In the genomic region with DNA sequence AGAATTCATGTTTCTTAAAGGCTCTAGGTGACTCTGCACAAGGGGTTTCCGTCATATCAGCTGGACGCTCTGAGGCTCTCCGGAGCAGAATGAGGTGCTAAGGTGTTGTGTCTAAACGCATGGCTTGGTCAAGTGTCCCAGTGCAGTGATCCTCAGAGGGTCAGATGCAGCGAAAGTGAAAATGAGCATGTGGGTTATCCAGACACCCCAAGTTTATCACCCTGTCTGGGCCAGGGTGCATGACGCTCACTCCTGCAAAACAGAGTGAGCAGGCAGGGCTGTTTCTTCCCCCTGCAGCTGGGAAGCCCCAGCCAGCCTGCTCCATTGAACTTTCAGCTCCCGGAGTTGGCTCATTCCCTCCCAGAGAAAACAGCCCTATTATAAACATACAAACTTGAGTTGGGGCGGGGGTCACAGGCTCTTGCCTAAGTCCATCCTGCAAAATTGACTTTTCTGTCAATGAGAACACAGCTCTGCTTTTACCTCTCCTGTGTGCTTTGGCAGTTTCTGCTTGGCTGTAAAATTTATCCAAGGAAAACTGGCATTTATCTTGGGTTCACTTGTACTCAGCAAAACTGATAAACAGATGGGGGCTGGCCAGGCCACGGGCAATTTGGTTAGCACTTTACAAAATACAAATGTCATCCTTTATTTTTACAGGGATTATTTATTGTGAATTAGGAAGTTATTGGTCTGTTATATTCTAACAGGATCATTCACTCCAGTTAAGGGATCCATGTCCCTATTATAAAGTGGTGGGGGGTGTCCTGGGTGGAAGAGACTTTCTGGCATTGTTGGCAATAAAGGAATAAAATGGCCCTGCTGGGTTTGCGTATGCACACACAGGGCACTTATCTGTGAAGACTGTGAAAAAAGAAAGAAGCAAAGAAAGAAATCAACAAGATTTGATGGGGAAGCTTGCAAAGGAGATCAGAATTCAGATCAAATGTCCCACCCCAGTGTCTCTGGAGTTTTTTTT, we compare ENCODE assay signal across 1 cellular context.
A peak's percentile ranks its signal among the peaks of the same experiment; 100 is the strongest.
TF ChIP-seq lines count a peak whose summit lies in the region.

No MANE protein-coding gene starts in this region.

TF ChIP-seq in HepG2, 621 proteins besides CTCF, POLR2A, EP300 and RAD21 (continued from another document and continues in another):
- TF ChIP-seq, protein P1, sequence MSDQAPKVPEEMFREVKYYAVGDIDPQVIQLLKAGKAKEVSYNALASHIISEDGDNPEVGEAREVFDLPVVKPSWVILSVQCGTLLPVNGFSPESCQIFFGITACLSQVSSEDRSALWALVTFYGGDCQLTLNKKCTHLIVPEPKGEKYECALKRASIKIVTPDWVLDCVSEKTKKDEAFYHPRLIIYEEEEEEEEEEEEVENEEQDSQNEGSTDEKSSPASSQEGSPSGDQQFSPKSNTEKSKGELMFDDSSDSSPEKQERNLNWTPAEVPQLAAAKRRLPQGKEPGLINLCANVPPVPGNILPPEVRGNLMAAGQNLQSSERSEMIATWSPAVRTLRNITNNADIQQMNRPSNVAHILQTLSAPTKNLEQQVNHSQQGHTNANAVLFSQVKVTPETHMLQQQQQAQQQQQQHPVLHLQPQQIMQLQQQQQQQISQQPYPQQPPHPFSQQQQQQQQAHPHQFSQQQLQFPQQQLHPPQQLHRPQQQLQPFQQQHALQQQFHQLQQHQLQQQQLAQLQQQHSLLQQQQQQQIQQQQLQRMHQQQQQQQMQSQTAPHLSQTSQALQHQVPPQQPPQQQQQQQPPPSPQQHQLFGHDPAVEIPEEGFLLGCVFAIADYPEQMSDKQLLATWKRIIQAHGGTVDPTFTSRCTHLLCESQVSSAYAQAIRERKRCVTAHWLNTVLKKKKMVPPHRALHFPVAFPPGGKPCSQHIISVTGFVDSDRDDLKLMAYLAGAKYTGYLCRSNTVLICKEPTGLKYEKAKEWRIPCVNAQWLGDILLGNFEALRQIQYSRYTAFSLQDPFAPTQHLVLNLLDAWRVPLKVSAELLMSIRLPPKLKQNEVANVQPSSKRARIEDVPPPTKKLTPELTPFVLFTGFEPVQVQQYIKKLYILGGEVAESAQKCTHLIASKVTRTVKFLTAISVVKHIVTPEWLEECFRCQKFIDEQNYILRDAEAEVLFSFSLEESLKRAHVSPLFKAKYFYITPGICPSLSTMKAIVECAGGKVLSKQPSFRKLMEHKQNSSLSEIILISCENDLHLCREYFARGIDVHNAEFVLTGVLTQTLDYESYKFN (CRISPR knock-in tag; conservative IDR thresholded peaks at IDR 0.05): peak; percentile 98
- TF ChIP-seq, protein P2, sequence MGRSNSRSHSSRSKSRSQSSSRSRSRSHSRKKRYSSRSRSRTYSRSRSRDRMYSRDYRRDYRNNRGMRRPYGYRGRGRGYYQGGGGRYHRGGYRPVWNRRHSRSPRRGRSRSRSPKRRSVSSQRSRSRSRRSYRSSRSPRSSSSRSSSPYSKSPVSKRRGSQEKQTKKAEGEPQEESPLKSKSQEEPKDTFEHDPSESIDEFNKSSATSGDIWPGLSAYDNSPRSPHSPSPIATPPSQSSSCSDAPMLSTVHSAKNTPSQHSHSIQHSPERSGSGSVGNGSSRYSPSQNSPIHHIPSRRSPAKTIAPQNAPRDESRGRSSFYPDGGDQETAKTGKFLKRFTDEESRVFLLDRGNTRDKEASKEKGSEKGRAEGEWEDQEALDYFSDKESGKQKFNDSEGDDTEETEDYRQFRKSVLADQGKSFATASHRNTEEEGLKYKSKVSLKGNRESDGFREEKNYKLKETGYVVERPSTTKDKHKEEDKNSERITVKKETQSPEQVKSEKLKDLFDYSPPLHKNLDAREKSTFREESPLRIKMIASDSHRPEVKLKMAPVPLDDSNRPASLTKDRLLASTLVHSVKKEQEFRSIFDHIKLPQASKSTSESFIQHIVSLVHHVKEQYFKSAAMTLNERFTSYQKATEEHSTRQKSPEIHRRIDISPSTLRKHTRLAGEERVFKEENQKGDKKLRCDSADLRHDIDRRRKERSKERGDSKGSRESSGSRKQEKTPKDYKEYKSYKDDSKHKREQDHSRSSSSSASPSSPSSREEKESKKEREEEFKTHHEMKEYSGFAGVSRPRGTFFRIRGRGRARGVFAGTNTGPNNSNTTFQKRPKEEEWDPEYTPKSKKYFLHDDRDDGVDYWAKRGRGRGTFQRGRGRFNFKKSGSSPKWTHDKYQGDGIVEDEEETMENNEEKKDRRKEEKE (IDR thresholded peaks at IDR 0.05): no peak
- TF ChIP-seq, protein P3, sequence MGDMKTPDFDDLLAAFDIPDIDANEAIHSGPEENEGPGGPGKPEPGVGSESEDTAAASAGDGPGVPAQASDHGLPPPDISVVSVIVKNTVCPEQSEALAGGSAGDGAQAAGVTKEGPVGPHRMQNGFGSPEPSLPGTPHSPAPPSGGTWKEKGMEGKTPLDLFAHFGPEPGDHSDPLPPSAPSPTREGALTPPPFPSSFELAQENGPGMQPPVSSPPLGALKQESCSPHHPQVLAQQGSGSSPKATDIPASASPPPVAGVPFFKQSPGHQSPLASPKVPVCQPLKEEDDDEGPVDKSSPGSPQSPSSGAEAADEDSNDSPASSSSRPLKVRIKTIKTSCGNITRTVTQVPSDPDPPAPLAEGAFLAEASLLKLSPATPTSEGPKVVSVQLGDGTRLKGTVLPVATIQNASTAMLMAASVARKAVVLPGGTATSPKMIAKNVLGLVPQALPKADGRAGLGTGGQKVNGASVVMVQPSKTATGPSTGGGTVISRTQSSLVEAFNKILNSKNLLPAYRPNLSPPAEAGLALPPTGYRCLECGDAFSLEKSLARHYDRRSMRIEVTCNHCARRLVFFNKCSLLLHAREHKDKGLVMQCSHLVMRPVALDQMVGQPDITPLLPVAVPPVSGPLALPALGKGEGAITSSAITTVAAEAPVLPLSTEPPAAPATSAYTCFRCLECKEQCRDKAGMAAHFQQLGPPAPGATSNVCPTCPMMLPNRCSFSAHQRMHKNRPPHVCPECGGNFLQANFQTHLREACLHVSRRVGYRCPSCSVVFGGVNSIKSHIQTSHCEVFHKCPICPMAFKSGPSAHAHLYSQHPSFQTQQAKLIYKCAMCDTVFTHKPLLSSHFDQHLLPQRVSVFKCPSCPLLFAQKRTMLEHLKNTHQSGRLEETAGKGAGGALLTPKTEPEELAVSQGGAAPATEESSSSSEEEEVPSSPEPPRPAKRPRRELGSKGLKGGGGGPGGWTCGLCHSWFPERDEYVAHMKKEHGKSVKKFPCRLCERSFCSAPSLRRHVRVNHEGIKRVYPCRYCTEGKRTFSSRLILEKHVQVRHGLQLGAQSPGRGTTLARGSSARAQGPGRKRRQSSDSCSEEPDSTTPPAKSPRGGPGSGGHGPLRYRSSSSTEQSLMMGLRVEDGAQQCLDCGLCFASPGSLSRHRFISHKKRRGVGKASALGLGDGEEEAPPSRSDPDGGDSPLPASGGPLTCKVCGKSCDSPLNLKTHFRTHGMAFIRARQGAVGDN (CRISPR knock-in tag; IDR thresholded peaks at IDR 0.05): peak; percentile 77
- peak; percentile 61 for TF ChIP-seq THAP11 (CRISPR knock-in tag; IDR thresholded peaks at IDR 0.05)
- TF ChIP-seq ZNF367 (CRISPR knock-in tag; IDR thresholded peaks at IDR 0.05; ENCODE audit: borderline replicate concordance): peak; percentile 33; the same call in 1 of the 2 replicates
- no peak for TF ChIP-seq ZNF34 (CRISPR knock-in tag; IDR thresholded peaks at IDR 0.05; ENCODE audit: borderline replicate concordance)
- TF ChIP-seq ZNF724P (CRISPR knock-in tag; IDR thresholded peaks at IDR 0.05; ENCODE audit: borderline replicate concordance): 0 out of 2 replicates have a peak, but pooled peaks have one; percentile 28
- no peak for TF ChIP-seq BHLHE40 (IDR thresholded peaks at IDR 0.05; ENCODE audit: low read length)
- TF ChIP-seq, protein P4, sequence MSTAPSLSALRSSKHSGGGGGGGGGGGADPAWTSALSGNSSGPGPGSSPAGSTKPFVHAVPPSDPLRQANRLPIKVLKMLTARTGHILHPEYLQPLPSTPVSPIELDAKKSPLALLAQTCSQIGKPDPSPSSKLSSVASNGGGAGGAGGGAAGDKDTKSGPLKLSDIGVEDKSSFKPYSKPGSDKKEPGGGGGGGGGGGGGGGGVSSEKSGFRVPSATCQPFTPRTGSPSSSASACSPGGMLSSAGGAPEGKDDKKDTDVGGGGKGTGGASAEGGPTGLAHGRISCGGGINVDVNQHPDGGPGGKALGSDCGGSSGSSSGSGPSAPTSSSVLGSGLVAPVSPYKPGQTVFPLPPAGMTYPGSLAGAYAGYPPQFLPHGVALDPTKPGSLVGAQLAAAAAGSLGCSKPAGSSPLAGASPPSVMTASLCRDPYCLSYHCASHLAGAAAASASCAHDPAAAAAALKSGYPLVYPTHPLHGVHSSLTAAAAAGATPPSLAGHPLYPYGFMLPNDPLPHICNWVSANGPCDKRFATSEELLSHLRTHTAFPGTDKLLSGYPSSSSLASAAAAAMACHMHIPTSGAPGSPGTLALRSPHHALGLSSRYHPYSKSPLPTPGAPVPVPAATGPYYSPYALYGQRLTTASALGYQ (CRISPR knock-in tag; IDR thresholded peaks at IDR 0.05): peak; percentile 88
- TF ChIP-seq ZNF484 (CRISPR knock-in tag; IDR thresholded peaks at IDR 0.05; ENCODE audit: borderline replicate concordance, low read depth): no peak
- TF ChIP-seq ZNF605 (CRISPR knock-in tag; IDR thresholded peaks at IDR 0.05): peak; percentile 58; the same call in 1 of the 2 replicates
- TF ChIP-seq ZNF224 (CRISPR knock-in tag; IDR thresholded peaks at IDR 0.05): peak; percentile 87
- TF ChIP-seq, protein P5, sequence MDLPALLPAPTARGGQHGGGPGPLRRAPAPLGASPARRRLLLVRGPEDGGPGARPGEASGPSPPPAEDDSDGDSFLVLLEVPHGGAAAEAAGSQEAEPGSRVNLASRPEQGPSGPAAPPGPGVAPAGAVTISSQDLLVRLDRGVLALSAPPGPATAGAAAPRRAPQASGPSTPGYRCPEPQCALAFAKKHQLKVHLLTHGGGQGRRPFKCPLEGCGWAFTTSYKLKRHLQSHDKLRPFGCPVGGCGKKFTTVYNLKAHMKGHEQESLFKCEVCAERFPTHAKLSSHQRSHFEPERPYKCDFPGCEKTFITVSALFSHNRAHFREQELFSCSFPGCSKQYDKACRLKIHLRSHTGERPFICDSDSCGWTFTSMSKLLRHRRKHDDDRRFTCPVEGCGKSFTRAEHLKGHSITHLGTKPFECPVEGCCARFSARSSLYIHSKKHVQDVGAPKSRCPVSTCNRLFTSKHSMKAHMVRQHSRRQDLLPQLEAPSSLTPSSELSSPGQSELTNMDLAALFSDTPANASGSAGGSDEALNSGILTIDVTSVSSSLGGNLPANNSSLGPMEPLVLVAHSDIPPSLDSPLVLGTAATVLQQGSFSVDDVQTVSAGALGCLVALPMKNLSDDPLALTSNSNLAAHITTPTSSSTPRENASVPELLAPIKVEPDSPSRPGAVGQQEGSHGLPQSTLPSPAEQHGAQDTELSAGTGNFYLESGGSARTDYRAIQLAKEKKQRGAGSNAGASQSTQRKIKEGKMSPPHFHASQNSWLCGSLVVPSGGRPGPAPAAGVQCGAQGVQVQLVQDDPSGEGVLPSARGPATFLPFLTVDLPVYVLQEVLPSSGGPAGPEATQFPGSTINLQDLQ (CRISPR knock-in tag; IDR thresholded peaks at IDR 0.05): peak; percentile 39; the same call in 1 of the 2 replicates
- TF ChIP-seq DMAP1 (CRISPR knock-in tag; IDR thresholded peaks at IDR 0.05): no peak
- TF ChIP-seq ZBTB7A (CRISPR knock-in tag; IDR thresholded peaks at IDR 0.05): no peak; the same call in 1 of the 2 replicates
- no peak; the same call in 1 of the 2 replicates for TF ChIP-seq ZNF7 (CRISPR knock-in tag; IDR thresholded peaks at IDR 0.05)
- TF ChIP-seq ZNF333 (CRISPR knock-in tag; IDR thresholded peaks at IDR 0.05; ENCODE audit: borderline replicate concordance): peak; percentile 85
- TF ChIP-seq, protein P6, sequence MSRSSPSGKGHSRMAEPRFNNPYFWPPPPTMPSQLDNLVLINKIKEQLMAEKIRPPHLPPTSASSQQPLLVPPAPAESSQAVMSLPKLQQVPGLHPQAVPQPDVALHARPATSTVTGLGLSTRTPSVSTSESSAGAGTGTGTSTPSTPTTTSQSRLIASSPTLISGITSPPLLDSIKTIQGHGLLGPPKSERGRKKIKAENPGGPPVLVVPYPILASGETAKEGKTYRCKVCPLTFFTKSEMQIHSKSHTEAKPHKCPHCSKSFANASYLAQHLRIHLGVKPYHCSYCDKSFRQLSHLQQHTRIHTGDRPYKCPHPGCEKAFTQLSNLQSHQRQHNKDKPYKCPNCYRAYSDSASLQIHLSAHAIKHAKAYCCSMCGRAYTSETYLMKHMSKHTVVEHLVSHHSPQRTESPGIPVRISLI (CRISPR knock-in tag; IDR thresholded peaks at IDR 0.05; ENCODE audit: borderline replicate concordance): no peak
- no peak for TF ChIP-seq PLRG1 (conservative IDR thresholded peaks at IDR 0.05)
- no peak for TF ChIP-seq TAF1 (CRISPR knock-in tag; IDR thresholded peaks at IDR 0.05)
- TF ChIP-seq ZSCAN30 (CRISPR knock-in tag; IDR thresholded peaks at IDR 0.05): no peak
- no peak for TF ChIP-seq ZNF577 (CRISPR knock-in tag; IDR thresholded peaks at IDR 0.05; ENCODE audit: borderline replicate concordance, low read depth)
- TF ChIP-seq ZNF253 (CRISPR knock-in tag; IDR thresholded peaks at IDR 0.05; ENCODE audit: borderline replicate concordance): no peak
- TF ChIP-seq FOXK1 (CRISPR knock-in tag; IDR thresholded peaks at IDR 0.05; ENCODE audit: borderline replicate concordance, low read depth): peak; percentile 88
- TF ChIP-seq NFIC (IDR thresholded peaks at IDR 0.05; ENCODE audit: low read length): peak; percentile 76
- TF ChIP-seq, protein P7, sequence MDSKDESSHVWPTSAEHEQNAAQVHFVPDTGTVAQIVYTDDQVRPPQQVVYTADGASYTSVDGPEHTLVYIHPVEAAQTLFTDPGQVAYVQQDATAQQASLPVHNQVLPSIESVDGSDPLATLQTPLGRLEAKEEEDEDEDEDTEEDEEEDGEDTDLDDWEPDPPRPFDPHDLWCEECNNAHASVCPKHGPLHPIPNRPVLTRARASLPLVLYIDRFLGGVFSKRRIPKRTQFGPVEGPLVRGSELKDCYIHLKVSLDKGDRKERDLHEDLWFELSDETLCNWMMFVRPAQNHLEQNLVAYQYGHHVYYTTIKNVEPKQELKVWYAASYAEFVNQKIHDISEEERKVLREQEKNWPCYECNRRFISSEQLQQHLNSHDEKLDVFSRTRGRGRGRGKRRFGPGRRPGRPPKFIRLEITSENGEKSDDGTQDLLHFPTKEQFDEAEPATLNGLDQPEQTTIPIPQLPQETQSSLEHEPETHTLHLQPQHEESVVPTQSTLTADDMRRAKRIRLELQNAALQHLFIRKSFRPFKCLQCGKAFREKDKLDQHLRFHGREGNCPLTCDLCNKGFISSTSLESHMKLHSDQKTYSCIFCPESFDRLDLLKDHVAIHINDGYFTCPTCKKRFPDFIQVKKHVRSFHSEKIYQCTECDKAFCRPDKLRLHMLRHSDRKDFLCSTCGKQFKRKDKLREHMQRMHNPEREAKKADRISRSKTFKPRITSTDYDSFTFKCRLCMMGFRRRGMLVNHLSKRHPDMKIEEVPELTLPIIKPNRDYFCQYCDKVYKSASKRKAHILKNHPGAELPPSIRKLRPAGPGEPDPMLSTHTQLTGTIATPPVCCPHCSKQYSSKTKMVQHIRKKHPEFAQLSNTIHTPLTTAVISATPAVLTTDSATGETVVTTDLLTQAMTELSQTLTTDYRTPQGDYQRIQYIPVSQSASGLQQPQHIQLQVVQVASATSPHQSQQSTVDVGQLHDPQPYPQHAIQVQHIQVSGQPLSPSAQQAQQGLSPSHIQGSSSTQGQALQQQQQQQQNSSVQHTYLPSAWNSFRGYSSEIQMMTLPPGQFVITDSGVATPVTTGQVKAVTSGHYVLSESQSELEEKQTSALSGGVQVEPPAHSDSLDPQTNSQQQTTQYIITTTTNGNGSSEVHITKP (CRISPR knock-in tag; IDR thresholded peaks at IDR 0.05; ENCODE audit: low read depth): peak; percentile 86
- no peak for TF ChIP-seq FIP1L1 (IDR thresholded peaks at IDR 0.05; ENCODE audit: borderline replicate concordance, insufficient read depth, low read depth, low read length)
- TF ChIP-seq ZNF883 (CRISPR knock-in tag; IDR thresholded peaks at IDR 0.05; ENCODE audit: not compliant biosample characterization): peak; percentile 33
- no peak for TF ChIP-seq ZNF780A (CRISPR knock-in tag; IDR thresholded peaks at IDR 0.05)
- 0 out of 2 replicates have a peak, but pooled peaks have one; percentile 63 for TF ChIP-seq ZNF772 (CRISPR knock-in tag; IDR thresholded peaks at IDR 0.05)
- peak; percentile 91 for TF ChIP-seq SOX5 (CRISPR knock-in tag; IDR thresholded peaks at IDR 0.05; ENCODE audit: borderline replicate concordance)
- TF ChIP-seq ZSCAN9 (CRISPR knock-in tag; IDR thresholded peaks at IDR 0.05; ENCODE audit: borderline replicate concordance): no peak; the same call in none of the 2 replicates
- no peak for TF ChIP-seq ZNF451 (CRISPR knock-in tag; IDR thresholded peaks at IDR 0.05)
